Comparison of ENCODE assay signal across 14 cellular contexts in the genomic region with DNA sequence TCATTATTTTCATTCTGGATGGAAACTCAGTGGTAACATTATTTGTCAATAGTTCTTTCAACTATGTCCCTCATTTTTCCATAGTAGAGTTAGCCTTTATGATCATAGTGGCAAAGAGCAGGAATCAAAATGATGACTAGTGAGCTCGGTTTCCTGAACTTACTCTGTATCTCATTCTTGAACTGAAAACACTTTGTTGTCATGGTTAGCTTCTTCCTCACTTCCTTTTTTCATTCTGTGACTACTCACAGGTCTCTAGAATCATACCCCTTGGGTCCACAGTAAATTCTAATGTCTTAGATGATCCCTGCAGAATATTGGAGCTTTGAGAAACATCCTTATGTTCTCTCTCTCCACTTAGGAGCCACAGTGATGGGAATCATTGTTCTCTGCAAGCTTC. TPM values are rescaled to one million over a fixed set of nuclear protein-coding genes. Genes with fewer than 3 reads are reported as not detected.
DNase-seq lines count a peak whose midpoint lies in the region; ATAC-seq, FAIRE-seq and TF ChIP-seq lines count a peak whose summit lies in the region.
"Had no signal": no experiment of that assay in that cellular context is flagged by ENCODE, and none has a peak within 500 bp of the region (broad histone marks: within the 10 kb centered on the region; RNA-seq: fewer than 3 reads in every experiment).

No MANE protein-coding gene starts in this region.

- intact Hi-C loops in colonic mucosa (cut with DNase I), result loop anchor here (5.0 kb wide), 1 partner anchor 40 kb away; no protein-coding TSS in a partner anchor

- H3K4me1 ChIP-seq in colonic mucosa, result peaks cover 14% of the 10 kb centered on the region
- H3K4me1 ChIP-seq: right atrium auricular region had no signal

- TF ChIP-seq POLR2A in GM12892 (IDR thresholded peaks at IDR 0.05; ENCODE audit: low read depth, low read length), result no peak

- no peaks in the 10 kb centered on the region for H3K27me3 ChIP-seq in colonic mucosa
- H3K27me3 ChIP-seq: right atrium auricular region had no signal

- no peak for TF ChIP-seq CTCF in colonic mucosa (IDR thresholded peaks at IDR 0.05)

- FAIRE-seq in GM12892 (lab: Jason Lieb, UNC) (peak; percentile 56), HTR-8/SVneo (lab: Jason Lieb, UNC) (no peak)

- no peak overlapping the region for H3K9ac ChIP-seq in colonic mucosa (ENCODE audit: low read depth in 2 of 2, low read length in 2 of 2)

- no peak overlapping the region for H3K4me3 ChIP-seq in colonic mucosa
- H3K4me3 ChIP-seq: right atrium auricular region had no signal

- H3K9me3 ChIP-seq in colonic mucosa, result no peaks in the 10 kb centered on the region

- ATAC-seq in HG03565 (IDR thresholded peaks at IDR 0.05; ENCODE audit: unreplicated experiment) (peak; percentile 66), GM19023 (IDR thresholded peaks at IDR 0.05; ENCODE audit: unreplicated experiment) (no peak)
- ATAC-seq: naive thymus-derived CD8-positive, alpha-beta T cell had no signal

- H3K27ac ChIP-seq in colonic mucosa, result peak overlapping the region; percentile 69
- H3K27ac ChIP-seq: right atrium auricular region had no signal

- H3K36me3 ChIP-seq in colonic mucosa, result no peaks in the 10 kb centered on the region
- H3K36me3 ChIP-seq: right atrium auricular region had no signal

- DNase-seq in GM12892 (ENCODE audit: insufficient read length) (no peak), GM19240 (ENCODE audit: insufficient read length, low spot score) (peak; percentile 32), colonic mucosa (no peak), NCI-H774 (lab: John Stamatoyannopoulos, UW) (no peak), middle frontal gyrus (ENCODE audit: extremely low spot score, low spot score) (no peak), HTR-8/SVneo (ENCODE audit: insufficient read length, low spot score) (no peak)
- DNase-seq: C1 segment of cervical spinal cord; endodermal cell; naive thymus-derived CD8-positive, alpha-beta T cell; NCI-H446 treated with DMSO at 0.1 percent for 48 hours; substantia nigra had no signal

RNA-seq across cellular contexts. Expression of gene RECK, which starts 29.4 kb away (rescaled TPM):
- polyA plus RNA-seq in GM12892 (2012; ENCODE audit: missing spikeins), result 3.9 TPM
- 1 to 10 TPM; 1.6 to 4.5 TPM for total RNA-seq in colonic mucosa

RNA-seq across cellular contexts. Expression of gene OR2S2, which starts 49.4 kb away (rescaled TPM):
- not detected for polyA plus RNA-seq in GM12892 (2012; ENCODE audit: missing spikeins)
- total RNA-seq in colonic mucosa, result not detected
- total RNA-seq: endodermal cell; naive thymus-derived CD8-positive, alpha-beta T cell; right atrium auricular region had no signal
- polyA plus RNA-seq: naive thymus-derived CD8-positive, alpha-beta T cell had no signal
